Comparison of ENCODE assay signal across 16 cellular contexts in genomic region chr13:93635687-93636086, GRCh38.
DNase-seq lines count a peak whose midpoint lies in the region; ATAC-seq and TF ChIP-seq lines count a peak whose summit lies in the region.
"Had no signal": no experiment of that assay in that cellular context is flagged by ENCODE, and none has a peak within 500 bp of the region (broad histone marks: within the 10 kb centered on the region; RNA-seq: fewer than 3 reads in every experiment).

No MANE protein-coding gene starts in this region.

- H3K36me3 Mint-ChIP-seq in activated naive CD8-positive, alpha-beta T cell treated with anti-CD3 and anti-CD28 coated beads for 36 hours: no peaks in the 10 kb centered on the region
- H3K36me3 Mint-ChIP-seq in activated CD4-positive, alpha-beta memory T cell treated with anti-CD3 and anti-CD28 coated beads for 36 hours: no peaks in the 10 kb centered on the region

- no TSS peak for BruUV-seq in OCI-LY7 (replicated peaks; lab: Mats Ljungman, UMichigan)

- peak; percentile 42 for DNase-seq in EH (ENCODE audit: low read depth)
- peak; percentile 31 for DNase-seq in MG63
- DNase-seq in fibroblast of mammary gland (ENCODE audit: low read depth): peak; percentile 93
- DNase-seq in sciatic nerve (ENCODE audit: low spot score): no peak
- DNase-seq in activated naive CD8-positive, alpha-beta T cell treated with anti-CD3 and anti-CD28 coated beads for 36 hours: no peak
- DNase-seq in ureter (ENCODE audit: low spot score): no peak
- no peak for DNase-seq in activated CD4-positive, alpha-beta memory T cell treated with anti-CD3 and anti-CD28 coated beads for 36 hours
- no peak for DNase-seq in OCI-LY7 (ENCODE audit: low spot score)
- DNase-seq: activated naive CD8-positive, alpha-beta T cell treated with anti-CD3 and anti-CD28 coated beads, Interleukin-2, amount 50 U/mL, for 24 hours; BE2C; islet precursor cell; mesendoderm; NCI-H1092 treated with DMSO at 0.1 percent for 48 hours; SW 1271 had no signal

- H3K9me3 Mint-ChIP-seq in activated naive CD8-positive, alpha-beta T cell treated with anti-CD3 and anti-CD28 coated beads for 36 hours: no peaks in the 10 kb centered on the region
- H3K9me3 Mint-ChIP-seq in activated CD4-positive, alpha-beta memory T cell treated with anti-CD3 and anti-CD28 coated beads for 36 hours: no peaks in the 10 kb centered on the region
- H3K9me3 Mint-ChIP-seq: activated naive CD8-positive, alpha-beta T cell treated with anti-CD3 and anti-CD28 coated beads, Interleukin-2, amount 50 U/mL, for 24 hours; activated T-helper 1 cell treated with anti-CD3 and anti-CD28 coated beads, Interleukin-12 subunit alpha, Interleukin-12 subunit beta, Interleukin-2, Interleukin-4 antibody, amounts not matched to agents 30 ng/mL and 10 ng/mL and 1 ng/mL, durations not matched to agents 14 hours and 24 hours and 36 hours had no signal

- H4K20me1 ChIP-seq in OCI-LY7 (ENCODE audit: insufficient read depth, low read length): no peaks in the 10 kb centered on the region

- POLR2A ChIA-PET in activated CD4-positive, alpha-beta memory T cell treated with anti-CD3 and anti-CD28 coated beads for 36 hours (lab: Charles Lee): no interaction called here
- POLR2A ChIA-PET in OCI-LY7 (lab: Charles Lee): no interaction called here

- H3K27me3 Mint-ChIP-seq in activated naive CD8-positive, alpha-beta T cell treated with anti-CD3 and anti-CD28 coated beads for 36 hours: no peaks in the 10 kb centered on the region
- no peaks in the 10 kb centered on the region for H3K27me3 Mint-ChIP-seq in activated CD4-positive, alpha-beta memory T cell treated with anti-CD3 and anti-CD28 coated beads for 36 hours
- H3K27me3 Mint-ChIP-seq: activated naive CD8-positive, alpha-beta T cell treated with anti-CD3 and anti-CD28 coated beads, Interleukin-2, amount 50 U/mL, for 24 hours had no signal

- H3K27ac Mint-ChIP-seq in activated naive CD8-positive, alpha-beta T cell treated with anti-CD3 and anti-CD28 coated beads for 36 hours: no peak overlapping the region
- no peak overlapping the region for H3K27ac Mint-ChIP-seq in activated CD4-positive, alpha-beta memory T cell treated with anti-CD3 and anti-CD28 coated beads for 36 hours
- H3K27ac Mint-ChIP-seq: activated naive CD8-positive, alpha-beta T cell treated with anti-CD3 and anti-CD28 coated beads, Interleukin-2, amount 50 U/mL, for 24 hours; activated T-helper 1 cell treated with anti-CD3 and anti-CD28 coated beads, Interleukin-12 subunit alpha, Interleukin-12 subunit beta, Interleukin-2, Interleukin-4 antibody, amounts not matched to agents 30 ng/mL and 10 ng/mL and 1 ng/mL, durations not matched to agents 14 hours and 24 hours and 36 hours had no signal

- no peaks in the 10 kb centered on the region for H3K9me3 ChIP-seq in MG63
- H3K9me3 ChIP-seq in OCI-LY7 (ENCODE audit: low read length): no peaks in the 10 kb centered on the region
- H3K9me3 ChIP-seq: BE2C had no signal

- H3K4me1 ChIP-seq in OCI-LY7 (ENCODE audit: insufficient read depth, low read length, poor library complexity, severe bottlenecking): no peaks in the 10 kb centered on the region
- H3K4me1 ChIP-seq: BE2C had no signal

- H3K9me2 ChIP-seq in OCI-LY7 (ENCODE audit: insufficient read depth, low read length): no peaks in the 10 kb centered on the region

- H3K4me2 ChIP-seq in OCI-LY7 (ENCODE audit: low read length): no peak overlapping the region

- H2AFZ ChIP-seq in OCI-LY7 (ENCODE audit: low read length): no peak overlapping the region

- intact Hi-C loops in sciatic nerve (cut with DNase I): no loop called here
- intact Hi-C loops in activated CD4-positive, alpha-beta memory T cell treated with anti-CD3 and anti-CD28 coated beads for 36 hours (cut with micrococcal nuclease): no loop called here
- intact Hi-C loops in OCI-LY7 (cut with micrococcal nuclease; ENCODE audit: unreplicated experiment): no loop called here

- no peaks in the 10 kb centered on the region for H3K4me1 Mint-ChIP-seq in activated naive CD8-positive, alpha-beta T cell treated with anti-CD3 and anti-CD28 coated beads for 36 hours
- H3K4me1 Mint-ChIP-seq in activated CD4-positive, alpha-beta memory T cell treated with anti-CD3 and anti-CD28 coated beads for 36 hours (ENCODE audit: low read depth): no peaks in the 10 kb centered on the region
- H3K4me1 Mint-ChIP-seq: activated naive CD8-positive, alpha-beta T cell treated with anti-CD3 and anti-CD28 coated beads, Interleukin-2, amount 50 U/mL, for 24 hours had no signal

- no peak overlapping the region for H3K27ac ChIP-seq in OCI-LY7 (ENCODE audit: low read depth, low read length, poor library complexity, severe bottlenecking)
- H3K27ac ChIP-seq: VCaP had no signal

- H3K4me3 Mint-ChIP-seq in activated naive CD8-positive, alpha-beta T cell treated with anti-CD3 and anti-CD28 coated beads for 36 hours: no peak overlapping the region
- no peak overlapping the region for H3K4me3 Mint-ChIP-seq in activated CD4-positive, alpha-beta memory T cell treated with anti-CD3 and anti-CD28 coated beads for 36 hours
- H3K4me3 Mint-ChIP-seq: activated naive CD8-positive, alpha-beta T cell treated with anti-CD3 and anti-CD28 coated beads, Interleukin-2, amount 50 U/mL, for 24 hours; activated T-helper 1 cell treated with anti-CD3 and anti-CD28 coated beads, Interleukin-12 subunit alpha, Interleukin-12 subunit beta, Interleukin-2, Interleukin-4 antibody, amounts not matched to agents 30 ng/mL and 10 ng/mL and 1 ng/mL, durations not matched to agents 14 hours and 24 hours and 36 hours had no signal

- H3K27me3 ChIP-seq in MG63: no peaks in the 10 kb centered on the region
- H3K27me3 ChIP-seq: BE2C had no signal

- no peaks in the 10 kb centered on the region for H3K36me3 ChIP-seq in MG63
- no peaks in the 10 kb centered on the region for H3K36me3 ChIP-seq in OCI-LY7 (ENCODE audit: insufficient read depth, low read length)
- H3K36me3 ChIP-seq: BE2C had no signal

- peak; percentile 97 for ATAC-seq in sciatic nerve
- ATAC-seq: activated naive CD8-positive, alpha-beta T cell treated with anti-CD3 and anti-CD28 coated beads, Interleukin-2, amount 50 U/mL, for 24 hours had no signal

- H3K4me3 ChIP-seq in MG63: no peak overlapping the region
- H3K4me3 ChIP-seq in fibroblast of mammary gland (ENCODE audit: control insufficient read depth, low read depth, low read length): no peak overlapping the region
- H3K4me3 ChIP-seq in OCI-LY7 (ENCODE audit: low read depth, low read length, poor library complexity, severe bottlenecking): no peak overlapping the region

- CTCF ChIA-PET in activated CD4-positive, alpha-beta memory T cell treated with anti-CD3 and anti-CD28 coated beads for 36 hours (lab: Charles Lee): no interaction called here
- CTCF ChIA-PET in OCI-LY7 (lab: Charles Lee; ENCODE audit: unreplicated experiment): no interaction called here

- no peak for TF ChIP-seq CTCF in fibroblast of mammary gland (conservative IDR thresholded peaks at IDR 0.05; ENCODE audit: control insufficient read depth, insufficient read depth, low read depth, low read length)
- TF ChIP-seq CTCF in OCI-LY7 (conservative IDR thresholded peaks at IDR 0.05; ENCODE audit: low read length): no peak

- no peaks in the 10 kb centered on the region for H3K79me2 ChIP-seq in OCI-LY7 (ENCODE audit: insufficient read depth, low read depth, low read length)

Comparison
In these comparisons a context has a peak if more than half of its experiments do, and no peak if none do; other contexts are left out.
1. DNase-seq: peak in EH (single experiment), MG63 (single experiment) and fibroblast of mammary gland (single experiment); none in sciatic nerve (single experiment), activated naive CD8-positive, alpha-beta T cell treated with anti-CD3 and anti-CD28 coated beads for 36 hours (single experiment), ureter (single experiment), activated CD4-positive, alpha-beta memory T cell treated with anti-CD3 and anti-CD28 coated beads for 36 hours (single experiment) and OCI-LY7 (single experiment).